ENCODE assay signal across 8 cellular contexts in genomic region chr17:76278952-76279741, GRCh38. TPM values are rescaled to one million over a fixed set of nuclear protein-coding genes. Genes with fewer than 3 reads are reported as not detected.
A peak's percentile ranks its signal among the peaks of the same experiment; 100 is the strongest.
DNase-seq lines count a peak whose midpoint lies in the region; ATAC-seq lines count a peak whose summit lies in the region.

No MANE protein-coding gene starts in this region.

- DNase-seq in DMS114 treated with DMSO at 0.1 percent for 48 hours (lab: John Stamatoyannopoulos, UW; ENCODE audit: unreplicated experiment) (peak; percentile 33), NCI-H526 (lab: John Stamatoyannopoulos, UW) (peak; percentile 53 to 90), cerebellar cortex (ENCODE audit: low spot score) (peak; percentile 83), left lobe of liver (ENCODE audit: low spot score) (peak; percentile 91)
- DNase-seq in activated CD4-positive, alpha-beta T cell treated with anti-CD3 and anti-CD28 coated beads for 36 hours, result peak; percentile 92
- peak; percentile 89 for DNase-seq in stimulated activated CD4-positive, alpha-beta T cell treated with anti-CD3 and anti-CD28 coated beads, Interleukin-4, amount 100 ng/mL, for 24 hours

- intact Hi-C loops in activated CD4-positive, alpha-beta T cell treated with anti-CD3 and anti-CD28 coated beads for 36 hours (cut with DNase I, micrococcal nuclease), result loop anchor here (1.0 to 10.0 kb wide), 4 partner anchors 158 to 374 kb away; partner anchors contain the start of genes EXOC7 (in 1 of the 2) and MRPL38 (in 1 of the 2)

- ATAC-seq in HG03097 (IDR thresholded peaks at IDR 0.05; ENCODE audit: low FRiP score, unreplicated experiment) (peak; percentile 44), left lobe of liver (peak; percentile 89), GM18870 (IDR thresholded peaks at IDR 0.05; ENCODE audit: unreplicated experiment) (no peak)
- ATAC-seq in activated CD4-positive, alpha-beta T cell treated with anti-CD3 and anti-CD28 coated beads for 36 hours, result peak; percentile 81

- POLR2A ChIA-PET in activated CD4-positive, alpha-beta T cell treated with anti-CD3 and anti-CD28 coated beads for 36 hours (lab: Charles Lee), result interaction anchor here (0.5 to 1.3 kb wide), 8 partner anchors 10 to 265 kb away, joined by 3 to 5 read pairs (median 3); no protein-coding TSS in a partner anchor

- no peaks in the 10 kb centered on the region for H3K36me3 Mint-ChIP-seq in activated CD4-positive, alpha-beta T cell treated with anti-CD3 and anti-CD28 coated beads for 36 hours (ENCODE audit: low read depth)

- CTCF ChIA-PET in activated CD4-positive, alpha-beta T cell treated with anti-CD3 and anti-CD28 coated beads for 36 hours (lab: Charles Lee), result interaction anchor here (0.6 to 4.4 kb wide), 59 partner anchors 10 to 1376 kb away, joined by 3 to 150 read pairs (median 5); partner anchors contain the start of genes EXOC7, FOXJ1 and UBALD2

- H3K4me1 Mint-ChIP-seq in activated CD4-positive, alpha-beta T cell treated with anti-CD3 and anti-CD28 coated beads for 36 hours, result peaks cover 25% of the 10 kb centered on the region

- no peaks in the 10 kb centered on the region for H3K27me3 Mint-ChIP-seq in activated CD4-positive, alpha-beta T cell treated with anti-CD3 and anti-CD28 coated beads for 36 hours

- H3K9me3 Mint-ChIP-seq in activated CD4-positive, alpha-beta T cell treated with anti-CD3 and anti-CD28 coated beads for 36 hours (ENCODE audit: low read depth), result no peaks in the 10 kb centered on the region

- no peak overlapping the region for H3K4me3 Mint-ChIP-seq in activated CD4-positive, alpha-beta T cell treated with anti-CD3 and anti-CD28 coated beads for 36 hours

- no peak overlapping the region for H3K27ac Mint-ChIP-seq in activated CD4-positive, alpha-beta T cell treated with anti-CD3 and anti-CD28 coated beads for 36 hours

RNA-seq across cellular contexts. Expression of gene UBALD2, which starts 14.0 kb away (rescaled TPM):
- 100 to 1,000 TPM; 299 to 639 TPM for total RNA-seq in activated CD4-positive, alpha-beta T cell treated with anti-CD3 and anti-CD28 coated beads for 36 hours
- 23.8 TPM for total RNA-seq in left lobe of liver

RNA-seq across cellular contexts. Expression of gene QRICH2, which starts 28.9 kb away (rescaled TPM):
- total RNA-seq in activated CD4-positive, alpha-beta T cell treated with anti-CD3 and anti-CD28 coated beads for 36 hours, result 1 to 10 TPM in 1 of 2 experiments, under 1 TPM in 1; 0.63 to 1.2 TPM
- 2.6 TPM for total RNA-seq in left lobe of liver

RNA-seq across cellular contexts. Expression of gene RNF157, which starts 38.9 kb away (rescaled TPM):
- 10 to 100 TPM; 24.0 to 39.4 TPM for total RNA-seq in activated CD4-positive, alpha-beta T cell treated with anti-CD3 and anti-CD28 coated beads for 36 hours
- total RNA-seq in left lobe of liver, result 12.4 TPM

Comparison
In these comparisons a context has a peak if more than half of its experiments do, and no peak if none do; other contexts are left out.
1. DNase-seq: peak in every context shown above with its lines; median percentile 92 in activated CD4-positive, alpha-beta T cell treated with anti-CD3 and anti-CD28 coated beads for 36 hours; 91 in left lobe of liver; 89 in stimulated activated CD4-positive, alpha-beta T cell treated with anti-CD3 and anti-CD28 coated beads, Interleukin-4, amount 100 ng/mL, for 24 hours; 83 in cerebellar cortex; 72 in NCI-H526; 33 in DMS114 treated with DMSO at 0.1 percent for 48 hours.
2. RNA of gene UBALD2, which starts 14.0 kb away (total RNA-seq): 299 to 639 TPM in activated CD4-positive, alpha-beta T cell treated with anti-CD3 and anti-CD28 coated beads for 36 hours; 23.8 TPM in left lobe of liver (single experiment); every median in the first group is over 10 times any median in the second.